Comparison of ENCODE assay signal across 8 cellular contexts in the genomic region with DNA sequence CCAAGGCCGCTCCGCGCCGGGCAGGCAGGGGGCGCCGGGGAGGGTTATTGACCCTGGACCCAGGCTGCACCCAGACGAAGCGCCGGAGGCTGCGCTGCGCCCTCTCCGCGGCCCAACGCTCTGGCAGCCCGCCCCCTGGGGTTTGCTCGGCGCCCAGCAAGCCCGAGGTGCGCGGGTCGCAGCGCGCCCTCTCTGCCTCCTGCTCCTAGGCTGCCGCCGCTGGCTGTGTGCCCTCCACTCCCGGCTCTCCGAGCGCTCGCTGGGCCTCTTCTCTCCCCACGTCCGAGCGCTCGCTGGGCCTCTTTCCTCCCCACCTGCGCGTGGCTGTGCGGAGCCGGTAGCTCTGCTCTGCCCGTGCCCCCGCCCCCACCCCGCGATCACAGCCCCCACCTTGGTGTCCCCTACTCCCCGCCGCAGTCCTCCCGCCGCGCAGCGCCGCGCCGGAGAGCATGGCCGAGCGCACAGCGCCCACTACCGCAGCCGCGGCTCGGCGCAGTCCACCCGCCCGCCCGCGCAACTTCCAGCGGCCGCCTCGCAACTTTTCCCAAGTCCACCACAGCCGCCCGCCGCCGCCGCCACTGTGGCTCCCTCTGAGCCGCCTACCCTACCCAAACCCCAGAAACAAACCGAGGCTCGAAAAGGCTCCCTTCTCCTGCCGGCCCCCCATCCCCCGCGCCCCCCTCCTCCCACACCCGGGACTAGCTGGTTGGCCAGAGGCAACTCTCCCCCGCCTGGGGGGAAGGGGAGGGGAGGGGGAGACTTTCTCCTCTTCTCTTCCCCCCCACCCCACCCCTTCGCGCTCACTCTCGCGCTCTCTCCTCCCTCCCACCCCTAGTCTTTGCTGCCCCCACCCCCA. TPM values are rescaled to one million over a fixed set of nuclear protein-coding genes. Genes with fewer than 3 reads are reported as not detected.
DNase-seq lines count a peak whose midpoint lies in the region; ATAC-seq and TF ChIP-seq lines count a peak whose summit lies in the region.

No MANE protein-coding gene starts in this region.

- TF ChIP-seq CTCF in GM13977 (IDR thresholded peaks at IDR 0.05; ENCODE audit: extremely low read depth, insufficient read depth, missing control alignments) (peak; percentile 68), fibroblast of mammary gland (conservative IDR thresholded peaks at IDR 0.05; ENCODE audit: control insufficient read depth, insufficient read depth, low read depth, low read length) (peak; percentile 19)
- TF ChIP-seq CTCF in activated CD8-positive, alpha-beta T cell treated with anti-CD3 and anti-CD28 coated beads for 36 hours (IDR thresholded peaks at IDR 0.05): peak; percentile 70

- DNase-seq in ACHN (peak; percentile 67), GM13977 (ENCODE audit: low spot score) (peak; percentile 75), NCI-H2029 treated with DMSO at 0.1 percent for 48 hours (lab: John Stamatoyannopoulos, UW) (peak; percentile 37), fibroblast of mammary gland (ENCODE audit: low read depth) (peak; percentile 38), aorta (peak; percentile 85 to 93)
- DNase-seq in activated CD8-positive, alpha-beta T cell treated with anti-CD3 and anti-CD28 coated beads for 36 hours: peak; percentile 61
- DNase-seq in naive thymus-derived CD4-positive, alpha-beta T cell: peak in 2 of 9 donors; percentile 29 to 50

- peak overlapping the region; percentile 69 for H3K4me3 Mint-ChIP-seq in activated CD8-positive, alpha-beta T cell treated with anti-CD3 and anti-CD28 coated beads for 36 hours
- peak overlapping the region; percentile 32 to 92 (median 83) for H3K4me3 Mint-ChIP-seq in naive thymus-derived CD4-positive, alpha-beta T cell

- H3K36me3 Mint-ChIP-seq in activated CD8-positive, alpha-beta T cell treated with anti-CD3 and anti-CD28 coated beads for 36 hours (ENCODE audit: low read depth): no peaks in the 10 kb centered on the region
- H3K36me3 Mint-ChIP-seq in naive thymus-derived CD4-positive, alpha-beta T cell: peaks cover 0 to 11% (median 0%) of the 10 kb centered on the region in 5 donors

- H3K27me3 Mint-ChIP-seq in activated CD8-positive, alpha-beta T cell treated with anti-CD3 and anti-CD28 coated beads for 36 hours: peaks cover 79% of the 10 kb centered on the region
- H3K27me3 Mint-ChIP-seq in naive thymus-derived CD4-positive, alpha-beta T cell: peaks cover 85 to 93% (median 88%) of the 10 kb centered on the region in 5 donors

- intact Hi-C loops in activated CD8-positive, alpha-beta T cell treated with anti-CD3 and anti-CD28 coated beads for 36 hours (cut with micrococcal nuclease): no loop called here
- intact Hi-C loops in naive thymus-derived CD4-positive, alpha-beta T cell (cut with micrococcal nuclease): loop anchor here in 1 of 2 donors (5.0 to 10.0 kb wide), 2 partner anchors 105 to 798 kb away; a partner anchor contains a TSS
- intact Hi-C loops in aorta (cut with DNase I): loop anchor here (1.0 to 10.0 kb wide), 7 partner anchors 108 to 513 kb away; no protein-coding TSS in a partner anchor

- H3K36me3 ChIP-seq in naive thymus-derived CD4-positive, alpha-beta T cell (ENCODE audit: control insufficient read depth in 2 of 3, insufficient read depth in 3 of 3, low read length in 3 of 3): no peaks in the 10 kb centered on the region
- no peaks in the 10 kb centered on the region for H3K36me3 ChIP-seq in aorta (ENCODE audit: control insufficient read depth in 1 of 2, insufficient read depth in 2 of 2, low read length in 1 of 2)

- in situ Hi-C loops in ACHN (cut with HindIII; ENCODE audit: low pct_ligation_motif_present, low pct_unique_long_range_greater_than_20kb, low sequenced_read_pairs): no loop called here
- in situ Hi-C loops in GM13977 (cut with MboI; ENCODE audit: low pct_unique_long_range_greater_than_20kb, low sequenced_read_pairs, unreplicated experiment): loop anchor here (10.0 kb wide), 1 partner anchor 528 kb away; no protein-coding TSS in a partner anchor

- ATAC-seq in HG02981 (IDR thresholded peaks at IDR 0.05; ENCODE audit: unreplicated experiment): peak; percentile 52
- peak; percentile 74 for ATAC-seq in activated CD8-positive, alpha-beta T cell treated with anti-CD3 and anti-CD28 coated beads for 36 hours
- peak; percentile 69 for ATAC-seq in naive thymus-derived CD4-positive, alpha-beta T cell
- peak; percentile 90 for ATAC-seq in aorta (ENCODE audit: low FRiP score)

- peaks cover 20 to 86% of the 10 kb centered on the region in 2 donors for H3K27me3 ChIP-seq in naive thymus-derived CD4-positive, alpha-beta T cell (ENCODE audit: control insufficient read depth in 2 of 2, insufficient read depth in 2 of 2, low read length in 2 of 2)
- no peaks in the 10 kb centered on the region for H3K27me3 ChIP-seq in aorta (ENCODE audit: control insufficient read depth in 1 of 2, insufficient read depth in 2 of 2, low read length in 1 of 2)

- H3K9me3 Mint-ChIP-seq in activated CD8-positive, alpha-beta T cell treated with anti-CD3 and anti-CD28 coated beads for 36 hours: peaks cover 2% of the 10 kb centered on the region
- H3K9me3 Mint-ChIP-seq in naive thymus-derived CD4-positive, alpha-beta T cell: peaks cover 0 to 45% (median 11%) of the 10 kb centered on the region in 11 donors

- H3K4me1 ChIP-seq in naive thymus-derived CD4-positive, alpha-beta T cell (ENCODE audit: control insufficient read depth in 2 of 2, insufficient read depth in 2 of 2, low read length in 2 of 2): peaks cover 18 to 33% of the 10 kb centered on the region in 2 donors
- no peaks in the 10 kb centered on the region for H3K4me1 ChIP-seq in aorta (ENCODE audit: control insufficient read depth in 1 of 2, insufficient read depth in 2 of 2, low read length in 2 of 2)

- 0 to 1% methylated on average over 56 to 82 of the region's 82 CpGs for WGBS in aorta, 2 donors

- H3K27ac ChIP-seq in naive thymus-derived CD4-positive, alpha-beta T cell (ENCODE audit: low read depth, low read length): no peak overlapping the region
- H3K27ac ChIP-seq in aorta (ENCODE audit: low read depth in 1 of 2, low read length in 2 of 2): peak overlapping the region; percentile 91 to 95

- H3K4me3 ChIP-seq in fibroblast of mammary gland (ENCODE audit: control insufficient read depth, low read depth, low read length): peak overlapping the region; percentile 23
- H3K4me3 ChIP-seq in naive thymus-derived CD4-positive, alpha-beta T cell (ENCODE audit: low read length): peak overlapping the region; percentile 60
- peak overlapping the region; percentile 78 to 94 for H3K4me3 ChIP-seq in aorta (ENCODE audit: low read length in 2 of 2)

- peaks cover 37% of the 10 kb centered on the region for H3K4me1 Mint-ChIP-seq in activated CD8-positive, alpha-beta T cell treated with anti-CD3 and anti-CD28 coated beads for 36 hours (ENCODE audit: low read depth)
- H3K4me1 Mint-ChIP-seq in naive thymus-derived CD4-positive, alpha-beta T cell: peaks cover 35 to 73% (median 47%) of the 10 kb centered on the region in 7 donors

- CTCF ChIA-PET in activated CD8-positive, alpha-beta T cell treated with anti-CD3 and anti-CD28 coated beads for 36 hours (lab: Charles Lee): interaction anchor here (1.0 kb wide), 1 partner anchor 11 kb away, joined by 3 read pairs; no protein-coding TSS in a partner anchor
- CTCF ChIA-PET in naive thymus-derived CD4-positive, alpha-beta T cell (lab: Charles Lee): no interaction called here

- H3K9me3 ChIP-seq in naive thymus-derived CD4-positive, alpha-beta T cell (ENCODE audit: control insufficient read depth in 2 of 3, low read length in 3 of 3): peaks cover 0 to 6% (median 0%) of the 10 kb centered on the region in 3 experiments
- no peaks in the 10 kb centered on the region for H3K9me3 ChIP-seq in aorta (ENCODE audit: control insufficient read depth, low read length)

- no peak overlapping the region for H3K27ac Mint-ChIP-seq in activated CD8-positive, alpha-beta T cell treated with anti-CD3 and anti-CD28 coated beads for 36 hours
- H3K27ac Mint-ChIP-seq in naive thymus-derived CD4-positive, alpha-beta T cell: no peak overlapping the region

- POLR2A ChIA-PET in activated CD8-positive, alpha-beta T cell treated with anti-CD3 and anti-CD28 coated beads for 36 hours (lab: Charles Lee): no interaction called here
- POLR2A ChIA-PET in naive thymus-derived CD4-positive, alpha-beta T cell (lab: Charles Lee): no interaction called here

RNA-seq across cellular contexts. Expression of a gene that starts 1.1 kb away (rescaled TPM):
- total RNA-seq in activated CD8-positive, alpha-beta T cell treated with anti-CD3 and anti-CD28 coated beads for 36 hours: not detected
- total RNA-seq in naive thymus-derived CD4-positive, alpha-beta T cell: under 1 TPM in 1 of 5 experiments, not detected in 4; 0.42 TPM
- not detected for polyA plus RNA-seq in naive thymus-derived CD4-positive, alpha-beta T cell
- total RNA-seq in aorta: 10 to 100 TPM; 36.5 to 73.7 TPM
- 10 to 100 TPM in 1 of 2 donors, 1 to 10 TPM in 1; 9.8 to 11.9 TPM for polyA plus RNA-seq in aorta

Comparison
In these comparisons a context has a peak if more than half of its experiments do, and no peak if none do; other contexts are left out.
1. CTCF ChIP-seq: peak in every context shown above with its lines; median percentile 70 in activated CD8-positive, alpha-beta T cell treated with anti-CD3 and anti-CD28 coated beads for 36 hours; 68 in GM13977; 19 in fibroblast of mammary gland.
2. H3K4me3 ChIP-seq: peak in every context shown above with its lines; median percentile 86 in aorta; 60 in naive thymus-derived CD4-positive, alpha-beta T cell; 23 in fibroblast of mammary gland.
3. RNA of a gene that starts 1.1 kb away (total RNA-seq): 36.5 to 73.7 TPM in aorta; 0.42 TPM in naive thymus-derived CD4-positive, alpha-beta T cell and not detected in activated CD8-positive, alpha-beta T cell treated with anti-CD3 and anti-CD28 coated beads for 36 hours; every median in the first group is over 10 times any median in the second.
4. Peak in every context shown above with its lines, with median percentiles within 50 percentile points of each other: ATAC-seq.